ENCODE assay signal across 1 cellular context in genomic region chr1:164794310-164794709, GRCh38.
TF ChIP-seq lines count a peak whose summit lies in the region.

No MANE protein-coding gene starts in this region.

TF ChIP-seq in GM23338, 12 proteins besides CTCF, POLR2A, EP300 and RAD21 (continued from another document):
- TF ChIP-seq, protein P1, sequence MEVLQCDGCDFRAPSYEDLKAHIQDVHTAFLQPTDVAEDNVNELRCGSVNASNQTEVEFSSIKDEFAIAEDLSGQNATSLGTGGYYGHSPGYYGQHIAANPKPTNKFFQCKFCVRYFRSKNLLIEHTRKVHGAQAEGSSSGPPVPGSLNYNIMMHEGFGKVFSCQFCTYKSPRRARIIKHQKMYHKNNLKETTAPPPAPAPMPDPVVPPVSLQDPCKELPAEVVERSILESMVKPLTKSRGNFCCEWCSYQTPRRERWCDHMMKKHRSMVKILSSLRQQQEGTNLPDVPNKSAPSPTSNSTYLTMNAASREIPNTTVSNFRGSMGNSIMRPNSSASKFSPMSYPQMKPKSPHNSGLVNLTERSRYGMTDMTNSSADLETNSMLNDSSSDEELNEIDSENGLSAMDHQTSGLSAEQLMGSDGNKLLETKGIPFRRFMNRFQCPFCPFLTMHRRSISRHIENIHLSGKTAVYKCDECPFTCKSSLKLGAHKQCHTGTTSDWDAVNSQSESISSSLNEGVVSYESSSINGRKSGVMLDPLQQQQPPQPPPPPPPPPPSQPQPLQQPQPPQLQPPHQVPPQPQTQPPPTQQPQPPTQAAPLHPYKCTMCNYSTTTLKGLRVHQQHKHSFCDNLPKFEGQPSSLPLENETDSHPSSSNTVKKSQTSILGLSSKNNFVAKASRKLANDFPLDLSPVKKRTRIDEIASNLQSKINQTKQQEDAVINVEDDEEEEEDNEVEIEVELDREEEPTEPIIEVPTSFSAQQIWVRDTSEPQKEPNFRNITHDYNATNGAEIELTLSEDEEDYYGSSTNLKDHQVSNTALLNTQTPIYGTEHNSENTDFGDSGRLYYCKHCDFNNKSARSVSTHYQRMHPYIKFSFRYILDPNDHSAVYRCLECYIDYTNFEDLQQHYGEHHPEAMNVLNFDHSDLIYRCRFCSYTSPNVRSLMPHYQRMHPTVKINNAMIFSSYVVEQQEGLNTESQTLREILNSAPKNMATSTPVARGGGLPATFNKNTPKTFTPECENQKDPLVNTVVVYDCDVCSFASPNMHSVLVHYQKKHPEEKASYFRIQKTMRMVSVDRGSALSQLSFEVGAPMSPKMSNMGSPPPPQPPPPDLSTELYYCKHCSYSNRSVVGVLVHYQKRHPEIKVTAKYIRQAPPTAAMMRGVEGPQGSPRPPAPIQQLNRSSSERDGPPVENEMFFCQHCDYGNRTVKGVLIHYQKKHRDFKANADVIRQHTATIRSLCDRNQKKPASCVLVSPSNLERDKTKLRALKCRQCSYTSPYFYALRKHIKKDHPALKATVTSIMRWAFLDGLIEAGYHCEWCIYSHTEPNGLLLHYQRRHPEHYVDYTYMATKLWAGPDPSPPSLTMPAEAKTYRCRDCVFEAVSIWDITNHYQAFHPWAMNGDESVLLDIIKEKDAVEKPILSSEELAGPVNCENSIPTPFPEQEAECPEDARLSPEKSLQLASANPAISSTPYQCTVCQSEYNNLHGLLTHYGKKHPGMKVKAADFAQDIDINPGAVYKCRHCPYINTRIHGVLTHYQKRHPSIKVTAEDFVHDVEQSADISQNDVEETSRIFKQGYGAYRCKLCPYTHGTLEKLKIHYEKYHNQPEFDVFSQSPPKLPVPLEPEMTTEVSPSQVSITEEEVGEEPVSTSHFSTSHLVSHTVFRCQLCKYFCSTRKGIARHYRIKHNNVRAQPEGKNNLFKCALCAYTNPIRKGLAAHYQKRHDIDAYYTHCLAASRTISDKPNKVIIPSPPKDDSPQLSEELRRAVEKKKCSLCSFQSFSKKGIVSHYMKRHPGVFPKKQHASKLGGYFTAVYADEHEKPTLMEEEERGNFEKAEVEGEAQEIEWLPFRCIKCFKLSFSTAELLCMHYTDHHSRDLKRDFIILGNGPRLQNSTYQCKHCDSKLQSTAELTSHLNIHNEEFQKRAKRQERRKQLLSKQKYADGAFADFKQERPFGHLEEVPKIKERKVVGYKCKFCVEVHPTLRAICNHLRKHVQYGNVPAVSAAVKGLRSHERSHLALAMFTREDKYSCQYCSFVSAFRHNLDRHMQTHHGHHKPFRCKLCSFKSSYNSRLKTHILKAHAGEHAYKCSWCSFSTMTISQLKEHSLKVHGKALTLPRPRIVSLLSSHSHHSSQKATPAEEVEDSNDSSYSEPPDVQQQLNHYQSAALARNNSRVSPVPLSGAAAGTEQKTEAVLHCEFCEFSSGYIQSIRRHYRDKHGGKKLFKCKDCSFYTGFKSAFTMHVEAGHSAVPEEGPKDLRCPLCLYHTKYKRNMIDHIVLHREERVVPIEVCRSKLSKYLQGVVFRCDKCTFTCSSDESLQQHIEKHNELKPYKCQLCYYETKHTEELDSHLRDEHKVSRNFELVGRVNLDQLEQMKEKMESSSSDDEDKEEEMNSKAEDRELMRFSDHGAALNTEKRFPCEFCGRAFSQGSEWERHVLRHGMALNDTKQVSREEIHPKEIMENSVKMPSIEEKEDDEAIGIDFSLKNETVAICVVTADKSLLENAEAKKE (CRISPR knock-in tag; IDR thresholded peaks at IDR 0.05), result no peak
- TF ChIP-seq ZNF331 (CRISPR knock-in tag; IDR thresholded peaks at IDR 0.05; ENCODE audit: low read depth), result no peak
- TF ChIP-seq EZH2 (IDR thresholded peaks at IDR 0.05; ENCODE audit: low read depth, unreplicated experiment), result no peak
- no peak for TF ChIP-seq ZNF114 (CRISPR knock-in tag; IDR thresholded peaks at IDR 0.05)
- TF ChIP-seq ETS1 (IDR thresholded peaks at IDR 0.05), result no peak
- no peak for TF ChIP-seq CREB1 (CRISPR knock-in tag; IDR thresholded peaks at IDR 0.05; ENCODE audit: low read depth)
